Comparison of ENCODE assay signal across 25 cellular contexts in the genomic region with DNA sequence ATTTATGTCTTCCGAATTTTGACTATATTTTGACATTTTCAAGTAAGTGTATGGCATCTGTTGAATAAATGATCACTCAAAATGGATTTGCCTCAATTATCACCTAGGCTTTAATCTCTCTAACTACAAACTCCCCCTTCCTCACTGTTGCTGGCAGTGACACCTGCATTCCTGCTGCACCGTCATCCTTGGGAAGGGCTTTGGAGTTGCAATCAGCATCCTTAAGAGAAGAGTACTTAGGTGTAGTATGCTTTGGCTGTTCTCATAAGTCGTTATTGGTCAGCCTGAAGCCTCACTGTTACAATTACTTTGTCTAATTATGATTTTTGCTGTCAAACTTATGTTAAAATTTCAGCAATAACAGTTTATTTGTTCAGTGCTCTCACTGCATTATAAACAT.
DNase-seq lines count a peak whose midpoint lies in the region; ATAC-seq and TF ChIP-seq lines count a peak whose summit lies in the region.
"Had no signal": no experiment of that assay in that cellular context is flagged by ENCODE, and none has a peak within 500 bp of the region (broad histone marks: within the 10 kb centered on the region; RNA-seq: fewer than 3 reads in every experiment).

No MANE protein-coding gene starts in this region.

- no peak overlapping the region for H3K4me3 ChIP-seq in left lung
- no peak overlapping the region for H3K4me3 ChIP-seq in lung
- H3K4me3 ChIP-seq in upper lobe of right lung, result no peak overlapping the region
- H3K4me3 ChIP-seq in aorta (ENCODE audit: low read length in 2 of 2), result no peak overlapping the region
- H3K4me3 ChIP-seq: BLaER1, GM12878 had no signal

- H3K9me3 ChIP-seq in left lung (no peaks in the 10 kb centered on the region), lung (ENCODE audit: control insufficient read depth in 2 of 2, insufficient read depth in 1 of 2, low read length in 1 of 2) (no peaks in the 10 kb centered on the region), upper lobe of right lung (no peaks in the 10 kb centered on the region), aorta (ENCODE audit: control insufficient read depth, low read length) (peaks cover 1% of the 10 kb centered on the region)
- H3K9me3 ChIP-seq: BE2C, BLaER1 had no signal

- H3K27ac Mint-ChIP-seq in activated naive CD4-positive, alpha-beta T cell treated with anti-CD3 and anti-CD28 coated beads, Interleukin-2, amount 50 U/mL, for 72 hours, result no peak overlapping the region
- H3K27ac Mint-ChIP-seq: CD14-positive monocyte; CD4-positive, alpha-beta memory T cell; CD4-positive, CD25-positive, alpha-beta regulatory T cell; CD8-positive, alpha-beta memory T cell had no signal

- H3K27ac ChIP-seq in left lung (no peak overlapping the region), lung (ENCODE audit: low read depth in 1 of 2, low read length in 1 of 2) (no peak overlapping the region), upper lobe of right lung (no peak overlapping the region), aorta (ENCODE audit: low read depth in 1 of 2, low read length in 2 of 2) (no peak overlapping the region)
- H3K27ac ChIP-seq: BLaER1 had no signal

- no peaks in the 10 kb centered on the region for H3K4me1 ChIP-seq in left lung
- no peaks in the 10 kb centered on the region for H3K4me1 ChIP-seq in lung (ENCODE audit: control insufficient read depth in 2 of 2, insufficient read depth in 2 of 2, low read length in 2 of 2)
- no peaks in the 10 kb centered on the region for H3K4me1 ChIP-seq in upper lobe of right lung
- H3K4me1 ChIP-seq in aorta (ENCODE audit: control insufficient read depth in 1 of 2, insufficient read depth in 2 of 2, low read length in 2 of 2), result no peaks in the 10 kb centered on the region
- H3K4me1 ChIP-seq: BE2C had no signal

- ATAC-seq in left lung, result peak; percentile 81
- peak; percentile 46 for ATAC-seq in lung (ENCODE audit: insufficient read depth, low FRiP score)
- ATAC-seq in upper lobe of right lung, result peak; percentile 79
- no peak for ATAC-seq in GM19351 (IDR thresholded peaks at IDR 0.05; ENCODE audit: unreplicated experiment)
- no peak for ATAC-seq in aorta (ENCODE audit: low FRiP score)
- ATAC-seq in activated naive CD4-positive, alpha-beta T cell treated with anti-CD3 and anti-CD28 coated beads, Interleukin-2, amount 50 U/mL, for 72 hours, result no peak
- ATAC-seq: GM12878 had no signal

- TF ChIP-seq CTCF in left lung (IDR thresholded peaks at IDR 0.05) (no peak), lung (IDR thresholded peaks at IDR 0.05; ENCODE audit: control extremely low read depth, extremely low read depth) (no peak), upper lobe of right lung (IDR thresholded peaks at IDR 0.05) (no peak)

- WGBS in lung, 2 donors, result 69 to 70% methylated on average over 3 of the region's 3 CpGs
- 87 to 92% methylated on average over 3 of the region's 3 CpGs for WGBS in aorta, 2 donors

- H3K36me3 ChIP-seq in left lung (no peaks in the 10 kb centered on the region), lung (ENCODE audit: control insufficient read depth in 2 of 2, insufficient read depth in 2 of 2, low read length in 2 of 2) (no peaks in the 10 kb centered on the region), upper lobe of right lung (no peaks in the 10 kb centered on the region), aorta (ENCODE audit: control insufficient read depth in 1 of 2, insufficient read depth in 2 of 2, low read length in 1 of 2) (no peaks in the 10 kb centered on the region)
- H3K36me3 ChIP-seq: BE2C had no signal

- DNase-seq in left lung (peak in 1 of 2 donors; percentile 38), lung (ENCODE audit: low spot score) (peak; percentile 40), upper lobe of right lung (no peak), aorta (no peak), HCEC 1CT (no peak)
- DNase-seq in activated naive CD4-positive, alpha-beta T cell treated with anti-CD3 and anti-CD28 coated beads, Interleukin-2, amount 50 U/mL, for 72 hours (ENCODE audit: low spot score in 2 of 2), result no peak
- DNase-seq: 8988T; ACHN; BE2C; C1 segment of cervical spinal cord; CD4-positive, alpha-beta memory T cell; CD4-positive, CD25-positive, alpha-beta regulatory T cell; CD8-positive, alpha-beta memory T cell; COR-L47; DMS 273 treated with DMSO at 0.1 percent for 48 hours; DMS153; DMS53; DMS79; DND-41; EL; GDM1 had no signal

- intact Hi-C loops in left lung (cut with DNase I), result no loop called here
- intact Hi-C loops in upper lobe of right lung (cut with DNase I), result no loop called here
- intact Hi-C loops in aorta (cut with DNase I), result no loop called here

- H3K27me3 ChIP-seq in left lung (no peaks in the 10 kb centered on the region), lung (ENCODE audit: control insufficient read depth, insufficient read depth) (no peaks in the 10 kb centered on the region), upper lobe of right lung (no peaks in the 10 kb centered on the region), aorta (ENCODE audit: control insufficient read depth in 1 of 2, insufficient read depth in 2 of 2, low read length in 1 of 2) (no peaks in the 10 kb centered on the region)
- H3K27me3 ChIP-seq: BE2C, BLaER1 had no signal

- H3K9me3 Mint-ChIP-seq in activated naive CD4-positive, alpha-beta T cell treated with anti-CD3 and anti-CD28 coated beads, Interleukin-2, amount 50 U/mL, for 72 hours, result peaks cover 0 to 8% of the 10 kb centered on the region in 2 donors

- H3K36me3 Mint-ChIP-seq in activated naive CD4-positive, alpha-beta T cell treated with anti-CD3 and anti-CD28 coated beads, Interleukin-2, amount 50 U/mL, for 72 hours, result no peaks in the 10 kb centered on the region
- H3K36me3 Mint-ChIP-seq: CD14-positive monocyte; CD4-positive, alpha-beta memory T cell; CD4-positive, CD25-positive, alpha-beta regulatory T cell; CD8-positive, alpha-beta memory T cell had no signal

Comparison
In these comparisons a context has a peak if more than half of its experiments do, and no peak if none do; other contexts are left out.
1. ATAC-seq: peak in left lung (single experiment), lung (single experiment) and upper lobe of right lung (single experiment); none in GM19351 (single experiment), aorta (single experiment) and activated naive CD4-positive, alpha-beta T cell treated with anti-CD3 and anti-CD28 coated beads, Interleukin-2, amount 50 U/mL, for 72 hours (0 of 2).